Comparison of ENCODE assay signal across 7 cellular contexts in the genomic region with DNA sequence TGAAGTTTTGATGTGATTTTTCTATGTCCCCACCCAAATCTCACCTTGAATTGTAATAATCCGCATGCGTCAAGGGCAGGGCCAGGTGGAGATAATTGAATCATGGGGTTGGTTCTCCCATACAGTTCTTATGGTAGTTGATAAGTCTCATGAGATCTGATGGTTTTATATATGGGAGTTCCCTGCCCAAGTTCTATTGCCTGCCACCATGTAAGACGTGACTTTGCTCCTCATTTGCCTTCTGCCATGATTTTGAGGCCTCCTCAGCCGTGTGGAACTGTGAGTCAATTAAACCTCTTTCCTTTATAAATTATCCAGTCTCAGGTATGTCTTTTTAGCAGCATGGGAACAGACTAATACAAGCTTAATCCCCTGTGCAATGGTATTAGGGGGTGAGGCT.
"Had no signal": no experiment of that assay in that cellular context is flagged by ENCODE, and none has a peak within 500 bp of the region (broad histone marks: within the 10 kb centered on the region; RNA-seq: fewer than 3 reads in every experiment).

No MANE protein-coding gene starts in this region.

- H3K27me3 Mint-ChIP-seq: IgD-negative memory B cell had no signal

- H3K36me3 Mint-ChIP-seq: IgD-negative memory B cell had no signal

- H3K27ac ChIP-seq: HL-60 had no signal

- DNase-seq: IMR-90, KBM-7, KG1 had no signal

- FAIRE-seq: HepG2, HTR-8/SVneo had no signal

- H3K27ac Mint-ChIP-seq: IgD-negative memory B cell had no signal

- ATAC-seq: HepG2 had no signal

- H3K4me1 Mint-ChIP-seq: IgD-negative memory B cell had no signal

- H3K4me3 Mint-ChIP-seq: IgD-negative memory B cell had no signal
